ENCODE assay signal across 17 cellular contexts in the genomic region with DNA sequence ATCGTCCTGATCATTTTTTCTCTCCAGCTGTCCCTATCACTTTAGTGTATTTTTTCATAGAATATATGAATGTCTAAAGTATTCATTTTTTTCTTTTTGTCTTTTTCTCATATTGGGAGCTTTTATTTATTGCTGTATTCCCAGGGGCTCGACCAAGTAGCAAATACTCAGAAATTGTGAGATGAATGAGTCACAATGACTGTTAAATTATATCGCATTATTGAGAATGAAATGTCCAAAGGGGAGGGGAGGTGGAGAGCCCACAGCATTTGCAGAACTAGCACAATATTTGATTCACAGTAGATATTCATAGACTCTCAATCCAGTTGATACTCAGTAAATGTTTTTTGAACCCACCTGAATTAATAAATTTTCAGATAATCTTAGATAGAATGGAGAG.
DNase-seq lines count a peak whose midpoint lies in the region; ATAC-seq and TF ChIP-seq lines count a peak whose summit lies in the region.
"Had no signal": no experiment of that assay in that cellular context is flagged by ENCODE, and none has a peak within 500 bp of the region (broad histone marks: within the 10 kb centered on the region; RNA-seq: fewer than 3 reads in every experiment).

No MANE protein-coding gene starts in this region.

- no peaks in the 10 kb centered on the region for H3K9me2 ChIP-seq in GM23248 (ENCODE audit: insufficient read depth)
- no peaks in the 10 kb centered on the region for H3K9me2 ChIP-seq in PC-3 (replicated peaks; ENCODE audit: low read length)

- H3K27me3 ChIP-seq in GM23248 (replicated peaks; ENCODE audit: insufficient read depth) (no peaks in the 10 kb centered on the region), PC-3 (ENCODE audit: low read length) (no peaks in the 10 kb centered on the region)

- ATAC-seq in PC-3 (peak; percentile 68), HG03457 (IDR thresholded peaks at IDR 0.05; ENCODE audit: unreplicated experiment) (no peak), GM18517 (IDR thresholded peaks at IDR 0.05; ENCODE audit: unreplicated experiment) (no peak)
- ATAC-seq: GM23338, HepG2 had no signal

- intact Hi-C loops in PC-3 (cut with micrococcal nuclease), result loop anchor here (1.0 to 5.0 kb wide), 4 partner anchors 89 to 319 kb away; no protein-coding TSS in a partner anchor

- peaks cover 20% of the 10 kb centered on the region for H3K4me1 ChIP-seq in GM23248 (ENCODE audit: insufficient read depth)
- H3K4me1 ChIP-seq in PC-3 (ENCODE audit: insufficient read depth, low read length), result peaks cover 9% of the 10 kb centered on the region; the same call in 1 of the 2 replicates
- H3K4me1 ChIP-seq: Caco-2 had no signal

- H3K79me2 ChIP-seq in GM23248 (ENCODE audit: insufficient read depth), result no peaks in the 10 kb centered on the region
- no peaks in the 10 kb centered on the region for H3K79me2 ChIP-seq in PC-3 (ENCODE audit: low read length)

- H4K20me1 ChIP-seq in GM23248 (ENCODE audit: insufficient read depth) (no peaks in the 10 kb centered on the region), PC-3 (ENCODE audit: low read length) (no peaks in the 10 kb centered on the region)

- CTCF ChIA-PET in PC-3 (lab: Charles Lee), result no interaction called here

- H3K9me3 ChIP-seq in GM23248 (ENCODE audit: low read depth) (no peaks in the 10 kb centered on the region), PC-3 (ENCODE audit: low read length) (no peaks in the 10 kb centered on the region)
- H3K9me3 ChIP-seq: Caco-2 had no signal

- H3K36me3 ChIP-seq in GM23248 (ENCODE audit: low read depth) (no peaks in the 10 kb centered on the region), PC-3 (ENCODE audit: low read depth, low read length) (no peaks in the 10 kb centered on the region)

- no TSS peak for BruUV-seq in PC-3 (replicated peaks; lab: Mats Ljungman, UMichigan)

- WGBS in GM23248 (ENCODE audit: low coverage in 1 of 2, low lambda C conversion rate in 2 of 2, missing lambda C conversion rate in 2 of 2), 2 experiments, result 42 to 44% methylated on average over 3 of the region's 3 CpGs

- POLR2A ChIA-PET in PC-3 (lab: Charles Lee; ENCODE audit: unreplicated experiment), result interaction anchor here (0.7 kb wide), 1 partner anchor 472 kb away, joined by 4 read pairs; no protein-coding TSS in a partner anchor

- DNase-seq in GM23248, result peak; percentile 47
- DNase-seq in PC-3, result peak; percentile 35
- peak; percentile 51 for DNase-seq in fibroblast of mammary gland (ENCODE audit: low read depth)
- DNase-seq in cerebellum (ENCODE audit: low spot score), result no peak
- DNase-seq in NCI-H774 (lab: John Stamatoyannopoulos, UW), result no peak
- DNase-seq: ACHN; AML-193; Caco-2; CD4-positive, alpha-beta T cell; GDM1; HCEC 1CT; KG1 had no signal

- in situ Hi-C loops in GM23248 (cut with MboI), result loop anchor here (25.0 kb wide), 2 partner anchors 464 to 1014 kb away; no protein-coding TSS in a partner anchor

- no peak for TF ChIP-seq CTCF in PC-3 (conservative IDR thresholded peaks at IDR 0.05; ENCODE audit: low read depth, low read length)
- TF ChIP-seq CTCF in fibroblast of mammary gland (conservative IDR thresholded peaks at IDR 0.05; ENCODE audit: control insufficient read depth, insufficient read depth, low read depth, low read length), result no peak

- H3K4me2 ChIP-seq in GM23248 (ENCODE audit: unreplicated experiment) (peak overlapping the region; percentile 19), PC-3 (ENCODE audit: low read length) (0 out of 2 replicates have a peak overlapping the region, but pooled peaks have one; percentile 1)
- H3K4me2 ChIP-seq: GM23338 had no signal

- H3K27ac ChIP-seq in GM23248, result no peak overlapping the region
- no peak overlapping the region for H3K27ac ChIP-seq in PC-3 (ENCODE audit: low read length)
- H3K27ac ChIP-seq: C4-2B had no signal

- H3K4me3 ChIP-seq in GM23248, result no peak overlapping the region
- H3K4me3 ChIP-seq in PC-3 (ENCODE audit: low read length), result no peak overlapping the region
- H3K4me3 ChIP-seq in fibroblast of mammary gland (ENCODE audit: control insufficient read depth, low read depth, low read length), result no peak overlapping the region
- H3K4me3 ChIP-seq: GM23338 had no signal

- H3K9ac ChIP-seq in GM23248 (no peak overlapping the region), PC-3 (ENCODE audit: low read length) (no peak overlapping the region)

- H2AFZ ChIP-seq in GM23248 (no peak overlapping the region), PC-3 (ENCODE audit: low read length) (0 out of 2 replicates have a peak overlapping the region, but pooled peaks have one; percentile 22)
- H2AFZ ChIP-seq: GM23338 had no signal

- no peaks in the 10 kb centered on the region for H3F3A ChIP-seq in GM23248 (ENCODE audit: insufficient read depth)
- no peaks in the 10 kb centered on the region for H3F3A ChIP-seq in PC-3 (ENCODE audit: low read length, unreplicated experiment)

Comparison
In these comparisons a context has a peak if more than half of its experiments do, and no peak if none do; other contexts are left out.
1. DNase-seq: peak in GM23248 (single experiment), PC-3 (single experiment) and fibroblast of mammary gland (single experiment); none in cerebellum (single experiment) and NCI-H774 (single experiment).